1 cellular context compared by ENCODE assay signal in genomic region chr11:12434255-12434654, GRCh38.
TF ChIP-seq lines count a peak whose summit lies in the region.

No MANE protein-coding gene starts in this region.

TF ChIP-seq in IMR-90, 13 proteins besides CTCF, POLR2A, EP300 and RAD21:
- no peak for TF ChIP-seq MXI1 (IDR thresholded peaks at IDR 0.05; ENCODE audit: borderline replicate concordance, low read depth, low read length)
- no peak for TF ChIP-seq USF2 (IDR thresholded peaks at IDR 0.05; ENCODE audit: low read depth, low read length)
- no peak for TF ChIP-seq ELK1 (IDR thresholded peaks at IDR 0.05; ENCODE audit: borderline replicate concordance, low read depth, low read length)
- no peak for TF ChIP-seq MAZ (IDR thresholded peaks at IDR 0.05; ENCODE audit: borderline replicate concordance, low read depth, low read length)
- no peak for TF ChIP-seq RFX5 (IDR thresholded peaks at IDR 0.05; ENCODE audit: low read depth, low read length)
- TF ChIP-seq CEBPB (IDR thresholded peaks at IDR 0.05; ENCODE audit: low read depth, low read length): no peak
- TF ChIP-seq MAFK (IDR thresholded peaks at IDR 0.05; ENCODE audit: low read depth, low read length): no peak
- no peak for TF ChIP-seq RCOR1 (IDR thresholded peaks at IDR 0.05; ENCODE audit: insufficient replicate concordance, low read length)
- TF ChIP-seq BHLHE40 (IDR thresholded peaks at IDR 0.05; ENCODE audit: low read depth, low read length): no peak
- no peak for TF ChIP-seq FOS (IDR thresholded peaks at IDR 0.05; ENCODE audit: low read depth, low read length)
- TF ChIP-seq SMC3 (IDR thresholded peaks at IDR 0.05; ENCODE audit: low read depth, low read length): no peak
- no peak for TF ChIP-seq NFE2L2 (IDR thresholded peaks at IDR 0.05; ENCODE audit: low read depth, low read length)
- TF ChIP-seq CHD1 (IDR thresholded peaks at IDR 0.05; ENCODE audit: low read depth, low read length): no peak
